1 cellular context compared by ENCODE assay signal in the genomic region with DNA sequence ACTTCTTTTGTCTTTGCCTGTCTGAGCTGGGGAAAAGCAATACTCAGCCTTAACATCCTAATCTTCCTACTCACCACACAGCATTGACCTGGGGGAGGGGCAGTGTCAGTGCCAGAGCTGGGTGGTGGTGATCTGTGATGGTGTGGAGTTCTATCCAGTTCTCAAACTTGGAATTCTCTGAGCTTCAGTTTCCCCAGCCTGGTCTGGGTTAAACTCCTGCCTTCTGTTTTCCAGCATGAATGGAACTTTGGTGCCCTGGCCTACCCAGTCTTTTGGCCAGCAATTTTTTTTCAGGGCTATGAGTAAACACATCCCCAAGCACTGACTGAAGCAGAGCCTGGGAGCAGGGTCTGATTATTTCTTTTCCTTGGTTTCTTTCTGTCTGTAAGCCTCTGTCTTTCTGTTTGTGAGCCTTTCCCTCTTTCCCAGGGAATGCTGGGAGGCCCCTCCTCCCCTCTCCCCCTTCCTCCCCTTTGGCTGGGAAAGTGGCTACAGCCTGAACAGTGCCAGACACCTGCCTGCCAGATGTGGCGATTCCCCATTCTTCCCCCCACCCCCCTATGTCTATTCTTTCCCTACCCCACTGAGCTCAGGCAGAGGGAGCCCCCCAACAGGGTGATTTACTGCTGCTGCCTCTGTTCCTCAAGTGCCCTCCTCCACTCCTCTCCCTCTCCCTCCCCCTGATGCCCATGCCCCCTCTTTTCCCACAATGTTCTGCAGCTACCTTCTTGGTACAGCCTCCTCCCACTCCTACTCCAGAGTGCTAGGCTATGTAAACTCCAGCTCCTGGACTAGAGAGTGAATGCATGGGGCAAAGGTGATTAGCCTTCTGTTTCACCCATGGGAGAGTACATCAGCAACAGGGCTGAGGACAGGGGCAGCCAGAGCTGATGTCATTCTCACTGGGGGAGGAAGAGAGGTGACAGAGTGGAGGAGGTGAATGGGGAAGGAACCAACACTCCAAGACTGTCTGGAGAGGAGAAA.
TF ChIP-seq lines count a peak whose summit lies in the region.

No MANE protein-coding gene starts in this region.

TF ChIP-seq in HepG2, 621 proteins besides CTCF, POLR2A, EP300 and RAD21:
- TF ChIP-seq GZF1 (CRISPR knock-in tag; IDR thresholded peaks at IDR 0.05) = no peak
- TF ChIP-seq ZKSCAN5 (CRISPR knock-in tag; IDR thresholded peaks at IDR 0.05) = peak; percentile 81; the same call in 1 of the 2 replicates
- peak; percentile 25; the same call in 1 of the 2 replicates for TF ChIP-seq ZSCAN25 (CRISPR knock-in tag; IDR thresholded peaks at IDR 0.05)
- TF ChIP-seq ZNF20 (CRISPR knock-in tag; IDR thresholded peaks at IDR 0.05) = peak; percentile 97; the same call in 1 of the 2 replicates
- no peak for TF ChIP-seq ONECUT2 (CRISPR knock-in tag; IDR thresholded peaks at IDR 0.05)
- 0 out of 2 replicates have a peak, but pooled peaks have one; percentile 18 for TF ChIP-seq ZNF143 (CRISPR knock-in tag; IDR thresholded peaks at IDR 0.05)
- no peak for TF ChIP-seq FOXA1 (IDR thresholded peaks at IDR 0.05)
- 0 out of 2 replicates have a peak, but pooled peaks have one; percentile 26 for TF ChIP-seq FOXA1 (CRISPR knock-in tag; IDR thresholded peaks at IDR 0.05)
- TF ChIP-seq PBX3 (CRISPR knock-in tag; IDR thresholded peaks at IDR 0.05; ENCODE audit: borderline replicate concordance) = no peak
- TF ChIP-seq PATZ1 (CRISPR knock-in tag; IDR thresholded peaks at IDR 0.05) = 0 out of 2 replicates have a peak, but pooled peaks have one; percentile 18
- TF ChIP-seq, protein P1, sequence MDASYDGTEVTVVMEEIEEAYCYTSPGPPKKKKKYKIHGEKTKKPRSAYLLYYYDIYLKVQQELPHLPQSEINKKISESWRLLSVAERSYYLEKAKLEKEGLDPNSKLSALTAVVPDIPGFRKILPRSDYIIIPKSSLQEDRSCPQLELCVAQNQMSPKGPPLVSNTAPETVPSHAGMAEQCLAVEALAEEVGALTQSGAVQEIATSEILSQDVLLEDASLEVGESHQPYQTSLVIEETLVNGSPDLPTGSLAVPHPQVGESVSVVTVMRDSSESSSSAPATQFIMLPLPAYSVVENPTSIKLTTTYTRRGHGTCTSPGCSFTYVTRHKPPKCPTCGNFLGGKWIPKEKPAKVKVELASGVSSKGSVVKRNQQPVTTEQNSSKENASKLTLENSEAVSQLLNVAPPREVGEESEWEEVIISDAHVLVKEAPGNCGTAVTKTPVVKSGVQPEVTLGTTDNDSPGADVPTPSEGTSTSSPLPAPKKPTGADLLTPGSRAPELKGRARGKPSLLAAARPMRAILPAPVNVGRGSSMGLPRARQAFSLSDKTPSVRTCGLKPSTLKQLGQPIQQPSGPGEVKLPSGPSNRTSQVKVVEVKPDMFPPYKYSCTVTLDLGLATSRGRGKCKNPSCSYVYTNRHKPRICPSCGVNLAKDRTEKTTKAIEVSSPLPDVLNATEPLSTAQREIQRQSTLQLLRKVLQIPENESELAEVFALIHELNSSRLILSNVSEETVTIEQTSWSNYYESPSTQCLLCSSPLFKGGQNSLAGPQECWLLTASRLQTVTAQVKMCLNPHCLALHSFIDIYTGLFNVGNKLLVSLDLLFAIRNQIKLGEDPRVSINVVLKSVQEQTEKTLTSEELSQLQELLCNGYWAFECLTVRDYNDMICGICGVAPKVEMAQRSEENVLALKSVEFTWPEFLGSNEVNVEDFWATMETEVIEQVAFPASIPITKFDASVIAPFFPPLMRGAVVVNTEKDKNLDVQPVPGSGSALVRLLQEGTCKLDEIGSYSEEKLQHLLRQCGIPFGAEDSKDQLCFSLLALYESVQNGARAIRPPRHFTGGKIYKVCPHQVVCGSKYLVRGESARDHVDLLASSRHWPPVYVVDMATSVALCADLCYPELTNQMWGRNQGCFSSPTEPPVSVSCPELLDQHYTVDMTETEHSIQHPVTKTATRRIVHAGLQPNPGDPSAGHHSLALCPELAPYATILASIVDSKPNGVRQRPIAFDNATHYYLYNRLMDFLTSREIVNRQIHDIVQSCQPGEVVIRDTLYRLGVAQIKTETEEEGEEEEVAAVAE (CRISPR knock-in tag; IDR thresholded peaks at IDR 0.05; ENCODE audit: borderline replicate concordance) = no peak
